Comparison of ENCODE assay signal across 8 cellular contexts in genomic region chr19:38930776-38931761, GRCh38. TPM values are rescaled to one million over a fixed set of nuclear protein-coding genes. Genes with fewer than 3 reads are reported as not detected.
DNase-seq lines count a peak whose midpoint lies in the region; ATAC-seq and TF ChIP-seq lines count a peak whose summit lies in the region.

TSS of gene MRPS12 (plus strand) at chr19:38930944. CDS start at chr19:38931295, 351 bp downstream.

- peaks cover 13% of the 10 kb centered on the region for H3K9me3 Mint-ChIP-seq in T-helper 1 cell treated with Interleukin-12 subunit alpha and Interleukin-12 subunit beta and Interleukin-4 antibody, amounts not matched to agents 30 μg/mL and 1 μg/mL, for 36 hours

- TF ChIP-seq POLR2A in sigmoid colon (IDR thresholded peaks at IDR 0.05), result peak in 1 of 2 donors; percentile 43

- DNase-seq in activated CD4-positive, CD25-positive, alpha-beta regulatory T cell (lab: John Stamatoyannopoulos, UW), result peak in 3 of 4 experiments; percentile 94 to 97 (median 95)
- no peak for DNase-seq in activated CD4-positive, CD25-positive, alpha-beta regulatory T cell treated with anti-CD3 and anti-CD28 coated beads, Interleukin-2, amount 50 U/mL, for 72 hours
- DNase-seq in NCI-H1694 (lab: John Stamatoyannopoulos, UW) (peak; percentile 98), brain microvascular endothelial cell (peak; percentile 99), iPS DF 19.7 (ENCODE audit: low read depth, low spot score) (peak; percentile 97), sigmoid colon (peak; percentile 99)

- peak within 1 kb of the TSS; percentile 94 for H3K4me3 Mint-ChIP-seq in T-helper 1 cell treated with Interleukin-12 subunit alpha and Interleukin-12 subunit beta and Interleukin-4 antibody, amounts not matched to agents 30 μg/mL and 1 μg/mL, for 36 hours

- H3K27ac ChIP-seq in brain microvascular endothelial cell (peak within 1 kb of the TSS; percentile 89), sigmoid colon (peak within 1 kb of the TSS; percentile 84 to 91 (median 89))

- H3K36me3 Mint-ChIP-seq in T-helper 1 cell treated with Interleukin-12 subunit alpha and Interleukin-12 subunit beta and Interleukin-4 antibody, amounts not matched to agents 30 μg/mL and 1 μg/mL, for 36 hours (ENCODE audit: low read depth), result peaks cover 39% of the 10 kb centered on the region

- no peaks in the 10 kb centered on the region for H3K27me3 ChIP-seq in brain microvascular endothelial cell (replicated peaks)
- no peaks in the 10 kb centered on the region for H3K27me3 ChIP-seq in sigmoid colon

- H3K36me3 ChIP-seq in brain microvascular endothelial cell (replicated peaks) (peaks cover 2% of the 10 kb centered on the region), sigmoid colon (peaks cover 0 to 16% (median 7%) of the 10 kb centered on the region in 4 donors)

- H3K4me1 ChIP-seq in sigmoid colon, result peaks cover 0 to 27% (median 21%) of the 10 kb centered on the region in 4 donors

- peak; percentile 92 for ATAC-seq in HG02852 (IDR thresholded peaks at IDR 0.05; ENCODE audit: unreplicated experiment)

- intact Hi-C loops in sigmoid colon (cut with DNase I), result loop anchor here (1.0 to 5.0 kb wide), 6 partner anchors 30 to 528 kb away; partner anchors contain the start of genes EIF3K, FAM98C and MAP4K1

- no peak for TF ChIP-seq EP300 in sigmoid colon (IDR thresholded peaks at IDR 0.05)

- H3K4me3 ChIP-seq in brain microvascular endothelial cell (ENCODE audit: low read depth, low read length) (peak within 1 kb of the TSS; percentile 77), sigmoid colon (peak within 1 kb of the TSS; percentile 59 to 73 (median 64))

- peak within 1 kb of the TSS; percentile 95 for H3K27ac Mint-ChIP-seq in T-helper 1 cell treated with Interleukin-12 subunit alpha and Interleukin-12 subunit beta and Interleukin-4 antibody, amounts not matched to agents 30 μg/mL and 1 μg/mL, for 36 hours

- no peak for TF ChIP-seq CTCF in brain microvascular endothelial cell (IDR thresholded peaks at IDR 0.05; ENCODE audit: low read depth, low read length, missing control alignments)
- no peak for TF ChIP-seq CTCF in sigmoid colon (IDR thresholded peaks at IDR 0.05)

- no peaks in the 10 kb centered on the region for H3K27me3 Mint-ChIP-seq in T-helper 1 cell treated with Interleukin-12 subunit alpha and Interleukin-12 subunit beta and Interleukin-4 antibody, amounts not matched to agents 30 μg/mL and 1 μg/mL, for 36 hours (ENCODE audit: low read depth)

- in situ Hi-C loops in brain microvascular endothelial cell (cut with HindIII; ENCODE audit: low pct_ligation_motif_present, low sequenced_read_pairs), result no loop called here

- H3K9me3 ChIP-seq in sigmoid colon, result no peaks in the 10 kb centered on the region

- 2 to 6% methylated on average over 48 of the region's 48 CpGs for WGBS in sigmoid colon, 2 donors

- peaks cover 31% of the 10 kb centered on the region for H3K4me1 Mint-ChIP-seq in T-helper 1 cell treated with Interleukin-12 subunit alpha and Interleukin-12 subunit beta and Interleukin-4 antibody, amounts not matched to agents 30 μg/mL and 1 μg/mL, for 36 hours (ENCODE audit: low read depth)

RNA-seq across cellular contexts. Expression of gene MRPS12, which starts in this region (rescaled TPM):
- total RNA-seq in sigmoid colon, result 10 to 100 TPM; 25.0 to 30.7 (median 27.5) TPM
- 10 to 100 TPM; 58.9 to 74.4 (median 73.2) TPM for polyA plus RNA-seq in sigmoid colon
